In the genomic region with DNA sequence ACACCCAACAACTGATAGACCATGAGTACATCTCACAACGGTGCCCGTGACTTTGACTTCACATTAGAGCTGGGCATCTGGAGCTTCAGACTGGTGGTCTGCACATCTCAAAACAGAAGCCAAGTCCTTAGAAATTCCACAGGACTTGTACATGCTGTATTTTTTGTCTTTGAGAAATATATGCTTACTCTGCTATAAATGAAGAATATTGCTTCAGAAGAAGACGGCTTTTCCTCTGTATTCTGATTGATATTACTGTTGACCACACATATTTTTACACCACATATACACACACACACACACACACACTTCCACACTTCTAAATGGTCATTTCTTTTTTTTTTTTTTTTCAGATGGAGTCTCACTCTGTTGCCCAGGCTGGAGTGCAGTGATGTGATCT, we compare ENCODE assay signal across 25 cellular contexts.
"Had no signal": no experiment of that assay in that cellular context is flagged by ENCODE, and none has a peak within 500 bp of the region (broad histone marks: within the 10 kb centered on the region; RNA-seq: fewer than 3 reads in every experiment).

No MANE protein-coding gene starts in this region.

- DNase-seq: naive thymus-derived CD4-positive, alpha-beta T cell; natural killer cell; occipital lobe; ovary; posterior cingulate gyrus; psoas muscle; right cardiac atrium; stimulated activated CD4-positive, alpha-beta T cell treated with anti-CD3 and anti-CD28 coated beads, Interleukin-15, amount 100 ng/mL, for 24 hours; stimulated activated CD4-positive, alpha-beta T cell treated with anti-CD3 and anti-CD28 coated beads, Interleukin-2, amount 100 ng/mL, for 24 hours; stimulated activated CD4-positive, alpha-beta T cell treated with anti-CD3 and anti-CD28 coated beads, Interleukin-2, amount 100 ng/mL, for 48 hours; stimulated activated CD4-positive, alpha-beta T cell treated with anti-CD3 and anti-CD28 coated beads, Interleukin-4, amount 100 ng/mL, for 24 hours; stimulated activated naive B cell treated with anti-CD40 and anti-IgM and Interleukin-4, amounts not matched to agents 10 μg/mL and 1 μg/mL and 100 μg/mL, for 72 hours; stimulated activated naive CD4-positive, alpha-beta T cell treated with Interleukin-2 at 50 U/mL for 16 hours; stomach; thyroid gland; trophoblast cell; uterus had no signal

- H3K4me3 ChIP-seq: neural progenitor cell, ovary, psoas muscle, skin epidermis, stomach, thoracic aorta, thyroid gland, tibial nerve, upper lobe of left lung, uterus had no signal

- H3K4me1 ChIP-seq: neural progenitor cell, parathyroid adenoma, psoas muscle, thyroid gland, uterus had no signal

- H3K27ac ChIP-seq: neural progenitor cell, ovary, parathyroid adenoma, psoas muscle, skin epidermis, stomach, thoracic aorta, thyroid gland, tibial nerve, upper lobe of left lung, uterus had no signal

- H3K9me3 ChIP-seq: ovary, psoas muscle, stomach, thoracic aorta, thyroid gland, tibial nerve, upper lobe of left lung, uterus had no signal

- H3K27me3 ChIP-seq: neural progenitor cell, ovary, stomach, thyroid gland, tibial nerve, upper lobe of left lung, uterus had no signal

- H3K36me3 ChIP-seq: neural progenitor cell, ovary, stomach, thoracic aorta, thyroid gland, tibial nerve, upper lobe of left lung, uterus had no signal

- H3K79me2 ChIP-seq: parathyroid adenoma had no signal

- H2AFZ ChIP-seq: neural progenitor cell, parathyroid adenoma had no signal

- H3K9ac ChIP-seq: neural progenitor cell, parathyroid adenoma had no signal

- ATAC-seq: naive thymus-derived CD4-positive, alpha-beta T cell; natural killer cell; psoas muscle; right cardiac atrium; sciatic nerve; stimulated activated effector memory CD8-positive, alpha-beta T cell treated with anti-CD3 and anti-CD28 coated beads, Interleukin-12 subunit alpha, Interleukin-12 subunit beta, amount 100 ng/mL, for 72 hours; stimulated activated naive B cell treated with anti-CD40 and anti-IgM and Interleukin-4, amounts not matched to agents 10 μg/mL and 1 μg/mL and 100 μg/mL, for 72 hours had no signal

- H3K4me2 ChIP-seq: neural progenitor cell had no signal
